In the genomic region with DNA sequence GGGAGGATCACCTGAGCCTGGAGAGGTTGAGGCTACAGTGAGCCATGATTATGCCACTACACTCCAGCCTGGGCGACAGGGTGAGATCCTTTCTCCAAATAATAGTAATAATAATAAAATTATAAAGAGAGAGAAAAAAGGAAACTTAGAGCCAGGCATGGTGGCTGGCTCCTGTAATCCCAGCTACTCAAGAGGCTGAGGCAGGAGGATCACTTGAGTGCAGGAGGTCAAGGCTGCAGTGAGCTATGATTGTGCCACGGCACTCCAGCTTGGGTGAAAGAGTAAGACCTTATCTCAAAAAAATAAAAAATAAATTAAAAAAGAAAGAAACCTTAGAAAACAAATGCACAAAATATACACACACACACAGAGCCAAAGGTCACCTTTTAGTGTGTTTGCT, we compare ENCODE assay signal across 1 cellular context.
TF ChIP-seq lines count a peak whose summit lies in the region.

No MANE protein-coding gene starts in this region.

TF ChIP-seq in HepG2, 621 proteins besides CTCF, POLR2A, EP300 and RAD21 (continued from another document):
- TF ChIP-seq ZNF770 (CRISPR knock-in tag; IDR thresholded peaks at IDR 0.05) (peak; percentile 76; the same call in 1 of the 2 replicates), HNF4A (CRISPR knock-in tag; IDR thresholded peaks at IDR 0.05) (0 out of 2 replicates have a peak, but pooled peaks have one; percentile 6), ZFY (CRISPR knock-in tag; IDR thresholded peaks at IDR 0.05) (no peak), SKIL (CRISPR knock-in tag; IDR thresholded peaks at IDR 0.05; ENCODE audit: borderline replicate concordance) (0 out of 2 replicates have a peak, but pooled peaks have one; percentile 26), ZNF552 (CRISPR knock-in tag; IDR thresholded peaks at IDR 0.05; ENCODE audit: borderline replicate concordance) (no peak), MLLT10 (CRISPR knock-in tag; IDR thresholded peaks at IDR 0.05) (no peak)
